8 cellular contexts compared by ENCODE assay signal in genomic region chr5:60649288-60649917, GRCh38. TPM values are rescaled to one million over a fixed set of nuclear protein-coding genes. Genes with fewer than 3 reads are reported as not detected.
DNase-seq lines count a peak whose midpoint lies in the region; ATAC-seq and FAIRE-seq lines count a peak whose summit lies in the region.

No MANE protein-coding gene starts in this region.

- no peaks in the 10 kb centered on the region for H3K27me3 Mint-ChIP-seq in T-helper 17 cell

- ATAC-seq in GM18861 (IDR thresholded peaks at IDR 0.05; ENCODE audit: unreplicated experiment), result peak; percentile 81
- ATAC-seq in HG03565 (IDR thresholded peaks at IDR 0.05; ENCODE audit: unreplicated experiment), result peak; percentile 63
- ATAC-seq in T-helper 17 cell, result peak; percentile 41

- no peak overlapping the region for H3K27ac Mint-ChIP-seq in T-helper 17 cell

- DNase-seq in CD1c-positive myeloid dendritic cell (ENCODE audit: extremely low spot score) (peak; percentile 38), T-helper 17 cell (no peak), activated T-cell treated with anti-CD3 and anti-CD28 coated beads for 4 hours (no peak)
- DNase-seq in activated CD4-positive, alpha-beta T cell treated with anti-CD3 and anti-CD28 coated beads, Interleukin-2, amount 50 U/mL, for 48 hours, result no peak
- no peak for DNase-seq in activated naive CD4-positive, alpha-beta T cell (lab: John Stamatoyannopoulos, UW)

- H3K4me3 Mint-ChIP-seq in T-helper 17 cell, result no peak overlapping the region

- no peaks in the 10 kb centered on the region for H3K9me3 ChIP-seq in T-helper 17 cell (ENCODE audit: control insufficient read depth, low read length, poor library complexity, severe bottlenecking)

- H3K36me3 Mint-ChIP-seq in T-helper 17 cell (ENCODE audit: low read depth), result no peaks in the 10 kb centered on the region

- FAIRE-seq in islet of Langerhans (lab: Jason Lieb, UNC), result peak; percentile 69

- H3K4me1 Mint-ChIP-seq in T-helper 17 cell, result no peaks in the 10 kb centered on the region

RNA-seq across cellular contexts. Expression of gene DEPDC1B, which starts 50.6 kb away (rescaled TPM):
- total RNA-seq in T-helper 17 cell, result 1 to 10 TPM in 1 of 2 donors, under 1 TPM in 1; 0.77 to 1.4 TPM
